8 cellular contexts compared by ENCODE assay signal in the genomic region with DNA sequence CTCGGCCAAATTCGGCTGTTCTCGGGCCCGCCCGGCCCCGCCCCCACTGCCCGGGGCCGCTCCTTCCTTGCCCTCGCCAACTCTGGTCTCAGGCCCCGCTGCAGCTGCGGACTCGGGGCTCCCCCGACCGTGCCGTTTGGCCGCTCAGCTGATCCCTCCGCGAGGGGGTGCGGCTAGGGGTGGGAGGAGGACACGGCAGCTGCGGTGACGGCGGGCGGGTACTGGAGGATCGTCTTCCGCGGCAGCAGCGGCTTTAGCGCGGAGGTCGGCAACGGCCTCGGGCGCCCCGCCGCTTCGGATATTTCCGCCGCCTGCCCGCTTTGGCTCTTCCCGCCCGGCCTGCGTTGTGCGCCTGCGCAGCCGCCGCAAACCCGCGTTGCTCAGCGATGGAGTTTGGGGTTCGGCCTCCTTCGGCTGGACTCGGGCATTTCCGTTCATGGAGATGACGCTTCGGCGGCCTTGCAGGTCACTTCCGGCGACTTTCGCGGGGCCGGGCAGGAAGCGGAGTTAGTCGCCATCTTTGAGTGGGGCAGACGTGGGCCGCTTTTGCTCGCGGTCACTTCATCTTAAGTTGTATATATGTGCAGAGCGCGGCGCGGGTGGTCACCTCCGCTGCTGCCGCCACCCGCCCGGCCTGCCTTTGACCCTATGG. TPM values are rescaled to one million over a fixed set of nuclear protein-coding genes. Genes with fewer than 3 reads are reported as not detected.
A peak's percentile ranks its signal among the peaks of the same experiment; 100 is the strongest.
DNase-seq lines count a peak whose midpoint lies in the region; ATAC-seq, FAIRE-seq and TF ChIP-seq lines count a peak whose summit lies in the region.

No MANE protein-coding gene starts in this region.

- WGBS in pancreas, 2 donors: 0% methylated on average over 67 to 76 of the region's 76 CpGs
- WGBS in transverse colon (ENCODE audit: low coverage in 1 of 2), 2 donors: 0% methylated on average over 26 of the region's 76 CpGs; no CpG with 5 or more reads in 1 of the 2 donors

- H3K36me3 ChIP-seq in MG63 (peaks cover 36% of the 10 kb centered on the region), pancreas (peaks cover 0 to 10% (median 0%) of the 10 kb centered on the region in 3 donors), transverse colon (peaks cover 0 to 9% (median 4%) of the 10 kb centered on the region in 4 donors)

- in situ Hi-C loops in transverse colon (cut with MboI; ENCODE audit: low pct_ligation_motif_present in 1 of 4, low pct_unique_long_range_greater_than_20kb in 1 of 4, low sequenced_read_pairs in 3 of 4): no loop called here

- H3K4me3 ChIP-seq in MG63 (peak overlapping the region; percentile 86), pancreas (peak overlapping the region; percentile 39 to 86 (median 69)), transverse colon (peak overlapping the region; percentile 65 to 78 (median 68))

- peak; percentile 75 for TF ChIP-seq POLR2A in transverse colon (IDR thresholded peaks at IDR 0.05)

- peak overlapping the region; percentile 98 to 100 (median 98) for H3K27ac ChIP-seq in pancreas
- H3K27ac ChIP-seq in transverse colon: peak overlapping the region; percentile 95 to 100 (median 100)

- H3K27me3 ChIP-seq in MG63 (no peaks in the 10 kb centered on the region), pancreas (no peaks in the 10 kb centered on the region), transverse colon (no peaks in the 10 kb centered on the region)

- H3K4me1 ChIP-seq in pancreas (peaks cover 25 to 43% (median 30%) of the 10 kb centered on the region in 3 donors), transverse colon (peaks cover 50 to 70% (median 56%) of the 10 kb centered on the region in 4 donors)

- peak; percentile 9 for FAIRE-seq in pancreas (lab: Jason Lieb, UNC)

- intact Hi-C loops in pancreas (cut with DNase I) (no loop called here), transverse colon (cut with DNase I; ENCODE audit: low total_unique reads) (no loop called here)

- peak; percentile 82 to 88 (median 82) for ATAC-seq in pancreas

- TF ChIP-seq EP300 in transverse colon (IDR thresholded peaks at IDR 0.05; ENCODE audit: low read depth): no peak

- TF ChIP-seq CTCF in pancreas (IDR thresholded peaks at IDR 0.05): no peak
- peak in 1 of 5 experiments; percentile 2 for TF ChIP-seq CTCF in transverse colon (IDR thresholded peaks at IDR 0.05)

- DNase-seq in EH (ENCODE audit: low read depth): peak; percentile 98
- peak; percentile 99 for DNase-seq in H4 (ENCODE audit: low spot score)
- DNase-seq in MG63: peak; percentile 99
- DNase-seq in activated T-helper 9 cell treated with anti-CD3 and anti-CD28 coated beads, Interleukin-2, amount 50 U/mL, for 16 hours (ENCODE audit: low read depth): peak; percentile 99
- DNase-seq in globus pallidus (ENCODE audit: low spot score): peak; percentile 98
- peak; percentile 98 to 100 (median 99) for DNase-seq in pancreas
- peak; percentile 99 for DNase-seq in transverse colon
- DNase-seq in NCI-H82 treated with DMSO at 0.1 percent for 48 hours (lab: John Stamatoyannopoulos, UW; ENCODE audit: unreplicated experiment): no peak

- H3K9me3 ChIP-seq in MG63 (no peaks in the 10 kb centered on the region), pancreas (no peaks in the 10 kb centered on the region), transverse colon (no peaks in the 10 kb centered on the region)

RNA-seq across cellular contexts. Expression of a gene that starts 0.3 kb away (rescaled TPM):
- 108 and 109 TPM in 2 replicates for total RNA-seq in H4 (2014; rRNA removed; shearing (Covaris generic))
- total RNA-seq in MG63 (2014; rRNA removed; shearing (Covaris generic); ENCODE audit: low replicate concordance): 132 and 239 TPM in 2 replicates
- total RNA-seq in pancreas: 10 to 100 TPM; 23.0 to 30.1 (median 25.3) TPM
- 10 to 100 TPM; 22.0 to 33.0 TPM for polyA plus RNA-seq in pancreas
- total RNA-seq in transverse colon: 10 to 100 TPM; 24.2 to 56.9 (median 26.7) TPM

RNA-seq across cellular contexts. Expression of a gene that starts 3.8 kb away (rescaled TPM):
- total RNA-seq in H4 (2014; rRNA removed; shearing (Covaris generic)): 242 and 244 TPM in 2 replicates
- total RNA-seq in MG63 (2014; rRNA removed; shearing (Covaris generic); ENCODE audit: low replicate concordance): 50.3 and 58.8 TPM in 2 replicates
- total RNA-seq in pancreas (10 to 100 TPM; 45.8 to 68.0 (median 58.4) TPM), transverse colon (100 to 1,000 TPM in 3 of 4 donors, 10 to 100 TPM in 1; 24.7 to 194 (median 141) TPM)
- 100 to 1,000 TPM; 108 to 118 TPM for polyA plus RNA-seq in pancreas

RNA-seq across cellular contexts. Expression of a gene that starts 14.4 kb away (rescaled TPM):
- 3.5 and 5.4 TPM in 2 replicates for total RNA-seq in H4 (2014; rRNA removed; shearing (Covaris generic))
- 9.4 and 23.8 TPM in 2 replicates for total RNA-seq in MG63 (2014; rRNA removed; shearing (Covaris generic); ENCODE audit: low replicate concordance)
- total RNA-seq in pancreas (10 to 100 TPM in 5 of 6 donors, 1 to 10 TPM in 1; 9.8 to 25.0 (median 11.6) TPM), transverse colon (100 to 1,000 TPM in 1 of 4 donors, 10 to 100 TPM in 3; 45.5 to 113 (median 67.1) TPM)
- 10 to 100 TPM; 53.9 to 70.2 TPM for polyA plus RNA-seq in pancreas

RNA-seq across cellular contexts. Expression of a gene that starts 14.9 kb away (rescaled TPM):
- total RNA-seq in H4 (2014; rRNA removed; shearing (Covaris generic)): 378 and 416 TPM in 2 replicates
- 352 and 641 TPM in 2 replicates for total RNA-seq in MG63 (2014; rRNA removed; shearing (Covaris generic); ENCODE audit: low replicate concordance)
- total RNA-seq in pancreas (100 to 1,000 TPM; 128 to 212 (median 174) TPM), transverse colon (100 to 1,000 TPM; 180 to 694 (median 297) TPM)
- 100 to 1,000 TPM; 189 to 208 TPM for polyA plus RNA-seq in pancreas

RNA-seq across cellular contexts. Expression of a gene that starts 39.1 kb away (rescaled TPM):
- total RNA-seq in H4 (2014; rRNA removed; shearing (Covaris generic)): 1.6 and 4.6 TPM in 2 replicates
- total RNA-seq in MG63 (2014; rRNA removed; shearing (Covaris generic); ENCODE audit: low replicate concordance): 8.3 and 24.7 TPM in 2 replicates
- total RNA-seq in pancreas (1 to 10 TPM; 4.3 to 9.3 (median 6.3) TPM), transverse colon (10 to 100 TPM; 12.8 to 24.7 (median 18.1) TPM)
- 1 to 10 TPM; 5.8 to 7.5 TPM for polyA plus RNA-seq in pancreas
